19 cellular contexts compared by ENCODE assay signal in genomic region chr7:27916372-27916771, GRCh38.
"Had no signal": no experiment of that assay in that cellular context is flagged by ENCODE, and none has a peak within 500 bp of the region (broad histone marks: within the 10 kb centered on the region; RNA-seq: fewer than 3 reads in every experiment).

No MANE protein-coding gene starts in this region.

- DNase-seq: activated naive CD4-positive, alpha-beta T cell; endodermal cell; hippocampal formation; kidney; nephron progenitor cell; occipital lobe; stimulated activated CD4-positive, alpha-beta T cell treated with anti-CD3 and anti-CD28 coated beads, Interleukin-4, amount 100 ng/mL, for 4 hours; stimulated activated CD8-positive, alpha-beta memory T cell treated with anti-CD3 and anti-CD28 coated beads, Interleukin-4, amount 100 ng/mL, for 48 hours; stimulated activated naive CD8-positive, alpha-beta T cell treated with anti-CD3 and anti-CD28 coated beads, Interleukin-15, Interleukin-2, amounts not matched to agents 100 U/mL and 50 U/mL, for 24 hours; T-cell; T-helper 9 cell had no signal

- H3K4me3 ChIP-seq: ascending aorta, breast epithelium, right atrium auricular region, skin epidermis, suprapubic skin had no signal

- H3K36me3 Mint-ChIP-seq: type B pancreatic cell had no signal

- H3K36me3 ChIP-seq: ascending aorta, breast epithelium, right atrium auricular region, suprapubic skin had no signal

- H3K27ac ChIP-seq: ascending aorta, breast epithelium, right atrium auricular region, skin epidermis, suprapubic skin had no signal

- H3K27ac Mint-ChIP-seq: activated T-helper 1 cell treated with anti-CD3 and anti-CD28 coated beads, Interleukin-12 subunit alpha, Interleukin-12 subunit beta, Interleukin-2, Interleukin-4 antibody, amounts not matched to agents 30 ng/mL and 10 ng/mL and 1 ng/mL, durations not matched to agents 14 hours and 24 hours and 36 hours; endodermal cell; nephron progenitor cell; T-cell; type B pancreatic cell had no signal

- H3K4me1 Mint-ChIP-seq: T-cell had no signal

- H3K27me3 Mint-ChIP-seq: T-cell, type B pancreatic cell had no signal

- H3K9me3 Mint-ChIP-seq: activated T-helper 1 cell treated with anti-CD3 and anti-CD28 coated beads, Interleukin-12 subunit alpha, Interleukin-12 subunit beta, Interleukin-2, Interleukin-4 antibody, amounts not matched to agents 30 ng/mL and 10 ng/mL and 1 ng/mL, durations not matched to agents 14 hours and 24 hours and 36 hours; T-cell; type B pancreatic cell had no signal

- ATAC-seq: activated CD4-positive, CD25-positive, alpha-beta regulatory T cell treated with anti-CD3 and anti-CD28 coated beads, Interleukin-2, amount 50 U/mL, for 24 hours; stimulated activated naive CD8-positive, alpha-beta T cell treated with anti-CD3 and anti-CD28 coated beads, Interleukin-15, Interleukin-2, amounts not matched to agents 100 U/mL and 50 U/mL, for 24 hours; T-cell had no signal

- H3K27me3 ChIP-seq: ascending aorta, breast epithelium, right atrium auricular region, suprapubic skin had no signal

- H3K4me3 Mint-ChIP-seq: activated T-helper 1 cell treated with anti-CD3 and anti-CD28 coated beads, Interleukin-12 subunit alpha, Interleukin-12 subunit beta, Interleukin-2, Interleukin-4 antibody, amounts not matched to agents 30 ng/mL and 10 ng/mL and 1 ng/mL, durations not matched to agents 14 hours and 24 hours and 36 hours; endodermal cell; nephron progenitor cell; T-cell; type B pancreatic cell had no signal

- H3K4me1 ChIP-seq: breast epithelium had no signal

- H3K9me3 ChIP-seq: ascending aorta, breast epithelium, right atrium auricular region, suprapubic skin had no signal

- FAIRE-seq: kidney had no signal
